ENCODE assay signal across 11 cellular contexts in genomic region chr10:101444058-101444457, GRCh38.
A peak's percentile ranks its signal among the peaks of the same experiment; 100 is the strongest.
DNase-seq lines count a peak whose midpoint lies in the region; ATAC-seq and TF ChIP-seq lines count a peak whose summit lies in the region.
"Had no signal": no experiment of that assay in that cellular context is flagged by ENCODE, and none has a peak within 500 bp of the region (broad histone marks: within the 10 kb centered on the region; RNA-seq: fewer than 3 reads in every experiment).

No MANE protein-coding gene starts in this region.

- no peaks in the 10 kb centered on the region for H3K36me3 ChIP-seq in OCI-LY7 (ENCODE audit: insufficient read depth, low read length)

- no peaks in the 10 kb centered on the region for H3K79me2 ChIP-seq in OCI-LY7 (ENCODE audit: insufficient read depth, low read depth, low read length)

- POLR2A ChIA-PET in OCI-LY7 (lab: Charles Lee), result interaction anchor here (1.0 to 1.2 kb wide), 2 partner anchors 8 to 9 kb away, joined by 3 to 4 read pairs; no protein-coding TSS in a partner anchor

- no peaks in the 10 kb centered on the region for H3K9me3 ChIP-seq in OCI-LY7 (ENCODE audit: low read length)

- intact Hi-C loops in OCI-LY7 (cut with micrococcal nuclease; ENCODE audit: unreplicated experiment), result loop anchor here (5.0 kb wide), 1 partner anchor 142 kb away; no protein-coding TSS in a partner anchor

- H3K4me3 ChIP-seq in AG09309 (ENCODE audit: control insufficient read depth, low read depth, low read length) (no peak overlapping the region), GM12875 (ENCODE audit: low read depth, low read length) (no peak overlapping the region), OCI-LY7 (ENCODE audit: low read depth, low read length, poor library complexity, severe bottlenecking) (no peak overlapping the region), fibroblast of pulmonary artery (replicated peaks; ENCODE audit: low read depth, low read length) (no peak overlapping the region)

- no peaks in the 10 kb centered on the region for H3K9me2 ChIP-seq in OCI-LY7 (ENCODE audit: insufficient read depth, low read length)

- TF ChIP-seq CTCF in AG09309 (IDR thresholded peaks at IDR 0.05; ENCODE audit: control insufficient read depth, insufficient read depth, low read depth, low read length, missing control alignments), result peak; percentile 25
- peak; percentile 20; the same call in 1 of the 2 replicates for TF ChIP-seq CTCF in GM12875 (IDR thresholded peaks at IDR 0.05; ENCODE audit: borderline replicate concordance, insufficient read depth, low read depth, low read length)
- TF ChIP-seq CTCF in OCI-LY7 (conservative IDR thresholded peaks at IDR 0.05; ENCODE audit: low read length), result peak; percentile 79
- peak; percentile 36 for TF ChIP-seq CTCF in fibroblast of pulmonary artery (IDR thresholded peaks at IDR 0.05; ENCODE audit: low read length, missing control alignments)

- CTCF ChIA-PET in OCI-LY7 (lab: Charles Lee; ENCODE audit: unreplicated experiment), result interaction anchor here (0.8 to 1.3 kb wide), 3 partner anchors 127 to 233 kb away, joined by 3 to 6 read pairs (median 3); no protein-coding TSS in a partner anchor

- no peak overlapping the region for H3K27ac ChIP-seq in OCI-LY7 (ENCODE audit: low read depth, low read length, poor library complexity, severe bottlenecking)

- peaks cover 4% of the 10 kb centered on the region; the same call in 1 of the 2 replicates for H4K20me1 ChIP-seq in OCI-LY7 (ENCODE audit: insufficient read depth, low read length)

- H3K4me1 ChIP-seq in OCI-LY7 (ENCODE audit: insufficient read depth, low read length, poor library complexity, severe bottlenecking), result no peaks in the 10 kb centered on the region

- no peak overlapping the region for H2AFZ ChIP-seq in OCI-LY7 (ENCODE audit: low read length)

- BruUV-seq in OCI-LY7 (replicated peaks; lab: Mats Ljungman, UMichigan), result no TSS peak

- no peak overlapping the region for H3K4me2 ChIP-seq in OCI-LY7 (ENCODE audit: low read length)

- ATAC-seq in GM21529 (IDR thresholded peaks at IDR 0.05; ENCODE audit: unreplicated experiment) (no peak), HG03196 (IDR thresholded peaks at IDR 0.05; ENCODE audit: unreplicated experiment) (no peak)
- ATAC-seq: T-helper 17 cell had no signal

- DNase-seq in AG09309 (ENCODE audit: low read depth) (no peak), OCI-LY7 (ENCODE audit: low spot score) (peak; percentile 20), fibroblast of pulmonary artery (ENCODE audit: low read depth) (peak; percentile 37), NCI-H1048 (lab: John Stamatoyannopoulos, UW) (no peak), activated gamma-delta T cell treated with Interleukin-2 at 50 U/mL for 16 hours (no peak)
- DNase-seq: activated effector memory CD4-positive, alpha-beta T cell treated with Interleukin-2 at 50 U/mL for 16 hours; foreskin melanocyte; T-helper 17 cell had no signal

Comparison
In these comparisons a context has a peak if more than half of its experiments do, and no peak if none do; other contexts are left out.
1. DNase-seq: peak in OCI-LY7 (single experiment) and fibroblast of pulmonary artery (single experiment); none in AG09309 (single experiment), NCI-H1048 (single experiment) and activated gamma-delta T cell treated with Interleukin-2 at 50 U/mL for 16 hours (single experiment).
2. CTCF ChIP-seq: peak in every context shown above with its lines; median percentile 79 in OCI-LY7; 36 in fibroblast of pulmonary artery; 25 in AG09309; 20 in GM12875.